In the genomic region with DNA sequence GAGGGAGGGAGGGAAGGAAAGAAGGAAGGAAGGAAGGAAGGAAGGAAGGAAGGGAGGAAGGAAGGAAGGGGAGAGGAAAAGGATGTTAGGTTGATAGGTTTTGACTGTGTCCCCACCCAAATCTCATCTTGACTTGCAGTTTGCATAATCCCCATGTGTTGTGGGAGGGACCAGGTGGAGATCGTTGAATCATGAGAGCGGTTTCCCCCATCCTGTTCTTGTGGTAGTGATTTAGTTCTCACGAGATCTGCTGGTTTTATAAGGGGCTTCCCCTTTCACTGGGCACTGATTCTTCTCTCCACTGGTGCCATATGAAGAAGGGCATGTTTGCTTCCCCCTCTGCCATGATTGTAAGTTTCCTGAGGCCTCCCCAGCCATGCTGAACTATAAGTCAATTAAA, we compare ENCODE assay signal across 23 cellular contexts. TPM values are rescaled to one million over a fixed set of nuclear protein-coding genes. Genes with fewer than 3 reads are reported as not detected.
"Had no signal": no experiment of that assay in that cellular context is flagged by ENCODE, and none has a peak within 500 bp of the region (broad histone marks: within the 10 kb centered on the region; RNA-seq: fewer than 3 reads in every experiment).

No MANE protein-coding gene starts in this region.

- H3K27ac ChIP-seq: gastroesophageal sphincter, heart left ventricle, spleen, transverse colon, vagina had no signal

- H3K27me3 ChIP-seq: heart left ventricle, spleen, transverse colon, vagina had no signal

- H3K36me3 ChIP-seq: gastroesophageal sphincter, heart left ventricle, spleen, transverse colon, vagina had no signal

- H3K4me1 Mint-ChIP-seq: activated CD8-positive, alpha-beta memory T cell treated with anti-CD3 and anti-CD28 coated beads, Interleukin-2, amount 10 ng/mL, durations not matched to agents 7 days and 5 days had no signal

- H3K4me1 ChIP-seq: gastroesophageal sphincter, heart left ventricle, spleen, transverse colon, vagina had no signal

- H3K9me3 ChIP-seq: gastroesophageal sphincter, transverse colon, vagina had no signal

- H3K4me3 Mint-ChIP-seq: activated CD4-positive, alpha-beta T cell treated with anti-CD3 and anti-CD28 coated beads, Interleukin-2, amount 10 ng/mL, durations not matched to agents 7 days and 5 days; activated CD8-positive, alpha-beta memory T cell treated with anti-CD3 and anti-CD28 coated beads, Interleukin-2, amount 10 ng/mL, durations not matched to agents 7 days and 5 days; stimulated activated naive CD8-positive, alpha-beta T cell treated with anti-CD3 and anti-CD28 coated beads, Interleukin-15, Interleukin-2, amounts not matched to agents 100 ng/mL and 50 ng/mL, for 24 hours had no signal

- DNase-seq: activated CD4-positive, alpha-beta T cell treated with anti-CD3 and anti-CD28 coated beads, Interleukin-2, amount 10 ng/mL, durations not matched to agents 7 days and 5 days; activated CD4-positive, CD25-positive, alpha-beta regulatory T cell; activated CD8-positive, alpha-beta memory T cell treated with anti-CD3 and anti-CD28 coated beads, Interleukin-2, amount 10 ng/mL, durations not matched to agents 7 days and 5 days; activated naive CD4-positive, alpha-beta T cell treated with anti-CD3 and anti-CD28 coated beads, Interleukin-2, amount 50 U/mL, for 16 hours; cerebellar nuclear complex; effector CD4-positive, alpha-beta T cell; heart left ventricle; kidney; midbrain; occipital lobe; posterior cingulate gyrus; retina; spleen; T-helper 1 cell; T-helper 9 cell; transverse colon had no signal

- H3K4me3 ChIP-seq: gastroesophageal sphincter, heart left ventricle, spleen, transverse colon, vagina had no signal

- H3K27ac Mint-ChIP-seq: activated CD4-positive, alpha-beta T cell treated with anti-CD3 and anti-CD28 coated beads, Interleukin-2, amount 10 ng/mL, durations not matched to agents 7 days and 5 days; activated CD8-positive, alpha-beta memory T cell treated with anti-CD3 and anti-CD28 coated beads, Interleukin-2, amount 10 ng/mL, durations not matched to agents 7 days and 5 days; stimulated activated naive CD8-positive, alpha-beta T cell treated with anti-CD3 and anti-CD28 coated beads, Interleukin-15, Interleukin-2, amounts not matched to agents 100 ng/mL and 50 ng/mL, for 24 hours had no signal

- ATAC-seq: activated CD8-positive, alpha-beta memory T cell treated with anti-CD3 and anti-CD28 coated beads, Interleukin-2, amount 10 ng/mL, durations not matched to agents 7 days and 5 days; esophagus mucosa; gastroesophageal sphincter; heart left ventricle; left lobe of liver had no signal

RNA-seq across cellular contexts. Expression of a gene that starts 35.5 kb away (rescaled TPM):
- total RNA-seq: activated CD4-positive, alpha-beta T cell treated with anti-CD3 and anti-CD28 coated beads, Interleukin-2, amount 10 ng/mL, durations not matched to agents 7 days and 5 days; activated CD8-positive, alpha-beta memory T cell treated with anti-CD3 and anti-CD28 coated beads, Interleukin-2, amount 10 ng/mL, durations not matched to agents 7 days and 5 days; esophagus mucosa; lung microvascular endothelial cell had no signal
- polyA plus RNA-seq: neural cell had no signal
